Comparison of ENCODE assay signal across 1 cellular context in the genomic region with DNA sequence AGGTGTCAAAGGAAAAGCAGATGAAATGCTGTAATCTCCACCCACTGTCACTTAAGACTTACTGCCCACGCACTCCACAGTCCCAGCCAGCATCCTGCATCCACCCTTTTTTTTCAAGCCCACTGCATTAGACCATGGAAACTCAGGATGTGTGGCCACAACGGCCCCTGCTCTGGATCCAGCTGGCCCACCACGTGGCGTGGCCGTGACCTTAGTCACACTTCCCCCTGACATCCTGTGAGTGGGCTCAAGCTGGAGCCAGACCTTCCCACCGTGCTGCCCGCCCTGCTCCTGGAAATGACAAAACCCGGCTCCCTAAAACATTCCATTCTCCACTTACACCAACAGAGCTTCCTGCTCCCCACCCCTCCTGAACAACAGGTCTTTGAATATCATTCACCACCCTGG.
TF ChIP-seq lines count a peak whose summit lies in the region.

No MANE protein-coding gene starts in this region.

TF ChIP-seq in SK-N-SH, 30 proteins besides CTCF, POLR2A, EP300 and RAD21 (continued from another document):
- TF ChIP-seq, protein P1, sequence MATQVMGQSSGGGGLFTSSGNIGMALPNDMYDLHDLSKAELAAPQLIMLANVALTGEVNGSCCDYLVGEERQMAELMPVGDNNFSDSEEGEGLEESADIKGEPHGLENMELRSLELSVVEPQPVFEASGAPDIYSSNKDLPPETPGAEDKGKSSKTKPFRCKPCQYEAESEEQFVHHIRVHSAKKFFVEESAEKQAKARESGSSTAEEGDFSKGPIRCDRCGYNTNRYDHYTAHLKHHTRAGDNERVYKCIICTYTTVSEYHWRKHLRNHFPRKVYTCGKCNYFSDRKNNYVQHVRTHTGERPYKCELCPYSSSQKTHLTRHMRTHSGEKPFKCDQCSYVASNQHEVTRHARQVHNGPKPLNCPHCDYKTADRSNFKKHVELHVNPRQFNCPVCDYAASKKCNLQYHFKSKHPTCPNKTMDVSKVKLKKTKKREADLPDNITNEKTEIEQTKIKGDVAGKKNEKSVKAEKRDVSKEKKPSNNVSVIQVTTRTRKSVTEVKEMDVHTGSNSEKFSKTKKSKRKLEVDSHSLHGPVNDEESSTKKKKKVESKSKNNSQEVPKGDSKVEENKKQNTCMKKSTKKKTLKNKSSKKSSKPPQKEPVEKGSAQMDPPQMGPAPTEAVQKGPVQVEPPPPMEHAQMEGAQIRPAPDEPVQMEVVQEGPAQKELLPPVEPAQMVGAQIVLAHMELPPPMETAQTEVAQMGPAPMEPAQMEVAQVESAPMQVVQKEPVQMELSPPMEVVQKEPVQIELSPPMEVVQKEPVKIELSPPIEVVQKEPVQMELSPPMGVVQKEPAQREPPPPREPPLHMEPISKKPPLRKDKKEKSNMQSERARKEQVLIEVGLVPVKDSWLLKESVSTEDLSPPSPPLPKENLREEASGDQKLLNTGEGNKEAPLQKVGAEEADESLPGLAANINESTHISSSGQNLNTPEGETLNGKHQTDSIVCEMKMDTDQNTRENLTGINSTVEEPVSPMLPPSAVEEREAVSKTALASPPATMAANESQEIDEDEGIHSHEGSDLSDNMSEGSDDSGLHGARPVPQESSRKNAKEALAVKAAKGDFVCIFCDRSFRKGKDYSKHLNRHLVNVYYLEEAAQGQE (IDR thresholded peaks at IDR 0.05; ENCODE audit: low read depth, low read length), result no peak
- TF ChIP-seq RFX5 (IDR thresholded peaks at IDR 0.05; ENCODE audit: low read length), result no peak
- TF ChIP-seq, protein P2, sequence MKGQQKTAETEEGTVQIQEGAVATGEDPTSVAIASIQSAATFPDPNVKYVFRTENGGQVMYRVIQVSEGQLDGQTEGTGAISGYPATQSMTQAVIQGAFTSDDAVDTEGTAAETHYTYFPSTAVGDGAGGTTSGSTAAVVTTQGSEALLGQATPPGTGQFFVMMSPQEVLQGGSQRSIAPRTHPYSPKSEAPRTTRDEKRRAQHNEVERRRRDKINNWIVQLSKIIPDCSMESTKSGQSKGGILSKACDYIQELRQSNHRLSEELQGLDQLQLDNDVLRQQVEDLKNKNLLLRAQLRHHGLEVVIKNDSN (IDR thresholded peaks at IDR 0.05; ENCODE audit: borderline replicate concordance, low read depth), result peak; percentile 60; the same call in 1 of the 2 replicates
- no peak for TF ChIP-seq FOXJ3 (CRISPR knock-in tag; IDR thresholded peaks at IDR 0.05)
- no peak for TF ChIP-seq NFIC (IDR thresholded peaks at IDR 0.05; ENCODE audit: borderline replicate concordance)
- TF ChIP-seq, protein P3, sequence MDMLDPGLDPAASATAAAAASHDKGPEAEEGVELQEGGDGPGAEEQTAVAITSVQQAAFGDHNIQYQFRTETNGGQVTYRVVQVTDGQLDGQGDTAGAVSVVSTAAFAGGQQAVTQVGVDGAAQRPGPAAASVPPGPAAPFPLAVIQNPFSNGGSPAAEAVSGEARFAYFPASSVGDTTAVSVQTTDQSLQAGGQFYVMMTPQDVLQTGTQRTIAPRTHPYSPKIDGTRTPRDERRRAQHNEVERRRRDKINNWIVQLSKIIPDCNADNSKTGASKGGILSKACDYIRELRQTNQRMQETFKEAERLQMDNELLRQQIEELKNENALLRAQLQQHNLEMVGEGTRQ (IDR thresholded peaks at IDR 0.05; ENCODE audit: borderline replicate concordance, low read depth, low read length), result no peak
- no peak for TF ChIP-seq RXRA (IDR thresholded peaks at IDR 0.05; ENCODE audit: borderline replicate concordance, low read depth)
- no peak for TF ChIP-seq SMC3 (IDR thresholded peaks at IDR 0.05; ENCODE audit: low read depth, low read length)
- TF ChIP-seq RCOR1 (IDR thresholded peaks at IDR 0.05; ENCODE audit: low read length), result no peak
- TF ChIP-seq, protein P4, sequence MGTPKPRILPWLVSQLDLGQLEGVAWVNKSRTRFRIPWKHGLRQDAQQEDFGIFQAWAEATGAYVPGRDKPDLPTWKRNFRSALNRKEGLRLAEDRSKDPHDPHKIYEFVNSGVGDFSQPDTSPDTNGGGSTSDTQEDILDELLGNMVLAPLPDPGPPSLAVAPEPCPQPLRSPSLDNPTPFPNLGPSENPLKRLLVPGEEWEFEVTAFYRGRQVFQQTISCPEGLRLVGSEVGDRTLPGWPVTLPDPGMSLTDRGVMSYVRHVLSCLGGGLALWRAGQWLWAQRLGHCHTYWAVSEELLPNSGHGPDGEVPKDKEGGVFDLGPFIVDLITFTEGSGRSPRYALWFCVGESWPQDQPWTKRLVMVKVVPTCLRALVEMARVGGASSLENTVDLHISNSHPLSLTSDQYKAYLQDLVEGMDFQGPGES (IDR thresholded peaks at IDR 0.05; ENCODE audit: low read depth, low read length), result no peak
- TF ChIP-seq, protein P5, sequence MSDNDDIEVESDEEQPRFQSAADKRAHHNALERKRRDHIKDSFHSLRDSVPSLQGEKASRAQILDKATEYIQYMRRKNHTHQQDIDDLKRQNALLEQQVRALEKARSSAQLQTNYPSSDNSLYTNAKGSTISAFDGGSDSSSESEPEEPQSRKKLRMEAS (IDR thresholded peaks at IDR 0.05; ENCODE audit: low read depth), result peak; percentile 89
- TF ChIP-seq TCF12 (IDR thresholded peaks at IDR 0.05), result peak; percentile 52; the same call in 1 of the 2 replicates
- no peak for TF ChIP-seq GATA2 (CRISPR knock-in tag; IDR thresholded peaks at IDR 0.05)
- TF ChIP-seq FOSL2 (IDR thresholded peaks at IDR 0.05; ENCODE audit: borderline replicate concordance, low read depth), result no peak
- TF ChIP-seq MXI1 (IDR thresholded peaks at IDR 0.05; ENCODE audit: low read depth, low read length), result no peak
- no peak for TF ChIP-seq ELF1 (IDR thresholded peaks at IDR 0.05)
- no peak; the same call in 1 of the 2 replicates for TF ChIP-seq POLR2AphosphoS5 (IDR thresholded peaks at IDR 0.05; ENCODE audit: low read depth, low read length)
- peak; percentile 42; the same call in 1 of the 2 replicates for TF ChIP-seq SIN3A (IDR thresholded peaks at IDR 0.05; ENCODE audit: borderline replicate concordance, low read depth, low read length)
- peak; percentile 61 for TF ChIP-seq PBX3 (IDR thresholded peaks at IDR 0.05)
- no peak for TF ChIP-seq GABPA (IDR thresholded peaks at IDR 0.05; ENCODE audit: low read depth)
- TF ChIP-seq NRF1 (IDR thresholded peaks at IDR 0.05; ENCODE audit: low read depth, low read length), result no peak
- TF ChIP-seq FOXM1 (IDR thresholded peaks at IDR 0.05; ENCODE audit: low read depth), result no peak
- no peak for TF ChIP-seq CHD2 (IDR thresholded peaks at IDR 0.05; ENCODE audit: low read length, partially characterized antibody)
TF ChIP-seq in SK-N-SH: peak in this region for 5.
